10 cellular contexts compared by ENCODE assay signal in the genomic region with DNA sequence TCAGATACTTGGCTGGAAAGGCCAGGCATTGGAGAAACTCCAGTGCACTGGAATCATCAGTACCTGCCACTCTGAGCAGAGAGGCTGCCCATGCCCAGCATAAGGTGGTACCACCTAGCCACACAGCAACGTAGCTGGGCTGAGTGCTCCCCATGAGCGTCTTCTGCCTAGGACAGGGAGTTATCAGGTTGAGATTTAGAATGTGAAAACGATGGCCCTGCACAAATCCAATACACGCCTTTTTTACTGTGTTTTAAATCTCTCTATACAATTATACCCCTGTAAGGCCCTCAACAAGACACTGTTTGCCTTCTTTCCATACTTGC.
DNase-seq lines count a peak whose midpoint lies in the region; ATAC-seq, FAIRE-seq and TF ChIP-seq lines count a peak whose summit lies in the region.
"Had no signal": no experiment of that assay in that cellular context is flagged by ENCODE, and none has a peak within 500 bp of the region (broad histone marks: within the 10 kb centered on the region; RNA-seq: fewer than 3 reads in every experiment).

No MANE protein-coding gene starts in this region.

- H3K79me2 ChIP-seq in OCI-LY3 (ENCODE audit: low read length), result peaks cover 70% of the 10 kb centered on the region
- no peaks in the 10 kb centered on the region for H3K79me2 ChIP-seq in H1 (ENCODE audit: control insufficient read depth in 1 of 2, insufficient read depth in 2 of 2, low read length in 2 of 2)

- CTCF ChIA-PET in H1 (lab: Charles Lee; ENCODE audit: partially characterized antibody), result interaction anchor here (0.7 to 4.3 kb wide), 8 partner anchors 10 to 56 kb away, joined by 3 to 18 read pairs (median 6); no protein-coding TSS in a partner anchor

- H3K4me3 ChIP-seq in BLaER1 treated with 17β-estradiol and CSF1 and Interleukin-3, amounts not matched to agents 10 nM and 100 nM, result peak overlapping the region; percentile 68 to 94 (median 88)
- H3K4me3 ChIP-seq in OCI-LY3 (ENCODE audit: low read length) (no peak overlapping the region), H1 (ENCODE audit: extremely low read depth in 1 of 4, insufficient read depth in 2 of 4, low read depth in 3 of 4, low read length in 4 of 4) (peak overlapping the region in 1 of 4 experiments; percentile 68; a peak in 2 of 8 replicates)

- no peaks in the 10 kb centered on the region for H3K36me3 Mint-ChIP-seq in osteocyte (ENCODE audit: unreplicated experiment)

- H3K27me3 ChIP-seq in BLaER1 treated with 17β-estradiol and CSF1 and Interleukin-3, amounts not matched to agents 10 nM and 100 nM, result no peaks in the 10 kb centered on the region
- H3K27me3 ChIP-seq in OCI-LY3 (ENCODE audit: low read depth, low read length) (no peaks in the 10 kb centered on the region), H1 (replicated peaks in 1 of 4; ENCODE audit: control insufficient read depth in 3 of 4, extremely low read depth in 1 of 4, insufficient read depth in 3 of 4, low read length in 3 of 4) (peaks cover 20 to 79% (median 64%) of the 10 kb centered on the region in 4 experiments)

- no peaks in the 10 kb centered on the region for H3K27me3 Mint-ChIP-seq in osteocyte (ENCODE audit: unreplicated experiment)

- H3K4ac ChIP-seq in H1 (replicated peaks; ENCODE audit: insufficient read length, low read depth, low read length), result no peak overlapping the region

- peak overlapping the region; percentile 81; the same call in 1 of the 2 replicates for H2BK12ac ChIP-seq in H1 (ENCODE audit: low read depth, low read length)

- H3K4me1 ChIP-seq in BLaER1 treated with 17β-estradiol and CSF1 and Interleukin-3, amounts not matched to agents 10 nM and 100 nM, result peaks cover 77 to 83% (median 81%) of the 10 kb centered on the region in 10 experiments
- peaks cover 39% of the 10 kb centered on the region for H3K4me1 ChIP-seq in OCI-LY3 (ENCODE audit: low read length)
- H3K4me1 ChIP-seq in H1 (replicated peaks in 1 of 4; ENCODE audit: control insufficient read depth in 3 of 4, insufficient read depth in 4 of 4, low read length in 3 of 4), result peaks cover 7 to 21% (median 13%) of the 10 kb centered on the region in 4 experiments; a peak in 6 of 7 replicates

- no peak overlapping the region for H4K5ac ChIP-seq in H1 (ENCODE audit: insufficient read length, low read depth, low read length)

- H3K23ac ChIP-seq in H1 (ENCODE audit: insufficient read length), result no peak overlapping the region

- no peaks in the 10 kb centered on the region for H3K79me1 ChIP-seq in H1 (ENCODE audit: low read depth, low read length)

- peak overlapping the region; percentile 52 to 99 (median 96); a peak in 20 of 22 replicates for H3K9ac ChIP-seq in BLaER1 treated with 17β-estradiol and CSF1 and Interleukin-3, amounts not matched to agents 10 nM and 100 nM
- H3K9ac ChIP-seq in OCI-LY3 (ENCODE audit: low read length) (no peak overlapping the region), H1 (replicated peaks in 1 of 4; ENCODE audit: extremely low read depth in 1 of 4, low read depth in 3 of 4, low read length in 3 of 4) (no peak overlapping the region)

- no peaks in the 10 kb centered on the region for H3K9me3 ChIP-seq in BLaER1 treated with 17β-estradiol and CSF1 and Interleukin-3, amounts not matched to agents 10 nM and 100 nM (replicated peaks in 1 of 11)
- H3K9me3 ChIP-seq in OCI-LY3 (ENCODE audit: insufficient read depth, low read length) (no peaks in the 10 kb centered on the region), H1 (ENCODE audit: insufficient read depth in 2 of 2, low read depth in 1 of 2, low read length in 1 of 2) (no peaks in the 10 kb centered on the region)

- H2BK120ac ChIP-seq in H1 (replicated peaks; ENCODE audit: low read depth, low read length), result no peak overlapping the region

- H2BK15ac ChIP-seq in H1 (ENCODE audit: low read length), result no peak overlapping the region

- H3K4me2 ChIP-seq in BLaER1 treated with 17β-estradiol and CSF1 and Interleukin-3, amounts not matched to agents 10 nM and 100 nM, result peak overlapping the region; percentile 88 to 99 (median 97)
- H3K4me2 ChIP-seq in OCI-LY3 (ENCODE audit: low read length), result peak overlapping the region; percentile 99
- peak overlapping the region; percentile 92 to 97; a peak in 2 of 4 replicates for H3K4me2 ChIP-seq in H1 (ENCODE audit: insufficient read depth in 1 of 2, low read depth in 2 of 2, low read length in 2 of 2)

- H3K9me3 Mint-ChIP-seq in osteocyte (ENCODE audit: unreplicated experiment), result no peaks in the 10 kb centered on the region

- no peak for TF ChIP-seq EP300 in H1 (IDR thresholded peaks at IDR 0.05; ENCODE audit: borderline replicate concordance in 1 of 2, low read depth in 2 of 2, low read length in 2 of 2)

- FAIRE-seq in H1 (lab: Jason Lieb, UNC), result no peak
- FAIRE-seq: islet of Langerhans had no signal

- TF ChIP-seq POLR2A in H1 (IDR thresholded peaks at IDR 0.05; ENCODE audit: control extremely low read depth in 1 of 2, low read depth in 2 of 2, low read length in 2 of 2), result no peak

- no peak overlapping the region for H4K8ac ChIP-seq in H1 (ENCODE audit: extremely low read depth, insufficient read depth, low read length)

- H3K14ac ChIP-seq in H1 (ENCODE audit: insufficient read length), result no peak overlapping the region

- peak overlapping the region; percentile 87 for H3K4me3 Mint-ChIP-seq in osteocyte (ENCODE audit: unreplicated experiment)

- H3K18ac ChIP-seq in H1 (ENCODE audit: extremely low read depth, low read length), result no peak overlapping the region

- peak overlapping the region; percentile 93 for H3K27ac Mint-ChIP-seq in osteocyte (ENCODE audit: unreplicated experiment)

- H2BK20ac ChIP-seq in H1 (ENCODE audit: low read length), result no peak overlapping the region

- peaks cover 0 to 34% (median 27%) of the 10 kb centered on the region in 11 experiments; a peak in 13 of 22 replicates for H4K20me1 ChIP-seq in BLaER1 treated with 17β-estradiol and CSF1 and Interleukin-3, amounts not matched to agents 10 nM and 100 nM
- H4K20me1 ChIP-seq in OCI-LY3 (ENCODE audit: insufficient read depth, low read length) (peaks cover 42% of the 10 kb centered on the region), H1 (replicated peaks in 1 of 2; ENCODE audit: control insufficient read depth in 1 of 2, insufficient read depth in 2 of 2, low read length in 2 of 2) (peaks cover 6 to 15% of the 10 kb centered on the region in 2 experiments)

- WGBS in H1 (ENCODE audit: extremely low coverage in 1 of 2, insufficient coverage in 1 of 2, insufficient read length in 1 of 2, insufficient replicate concordance in 2 of 2, low coverage in 1 of 2, low lambda C conversion rate in 2 of 2, missing lambda C conversion rate in 1 of 2), 2 experiments, result 77% methylated on average over 4 of the region's 4 CpGs; no CpG with 5 or more reads in 1 of the 2 experiments

- DNase-seq in H1 (ENCODE audit: low read depth in 1 of 2, low spot score in 2 of 2), result no peak
- no peak for DNase-seq in osteocyte (ENCODE audit: extremely low spot score, unreplicated experiment)
- no peak for DNase-seq in AML-193 (lab: John Stamatoyannopoulos, UW)
- DNase-seq in CD1c-positive myeloid dendritic cell (ENCODE audit: extremely low spot score), result no peak

- no peak overlapping the region for H2BK5ac ChIP-seq in H1 (ENCODE audit: low read depth, low read length)

- no peak overlapping the region for H2AFZ ChIP-seq in OCI-LY3 (ENCODE audit: low read depth, low read length)
- H2AFZ ChIP-seq in H1 (ENCODE audit: low read length), result no peak overlapping the region

- no peak overlapping the region for H4K91ac ChIP-seq in H1 (replicated peaks; ENCODE audit: insufficient read length, low read length)

- POLR2A ChIA-PET in H1 (lab: Charles Lee; ENCODE audit: partially characterized antibody), result interaction anchor here (1.5 to 4.9 kb wide), 3 partner anchors 11 to 30 kb away, joined by 6 to 42 read pairs (median 26); a partner anchor contains a TSS

- H3K27ac ChIP-seq in BLaER1 treated with 17β-estradiol and CSF1 and Interleukin-3, amounts not matched to agents 10 nM and 100 nM, result peak overlapping the region in 10 of 11 experiments; percentile 89 to 99 (median 98); a peak in 21 of 22 replicates
- no peak overlapping the region for H3K27ac ChIP-seq in OCI-LY3 (ENCODE audit: low read length)
- no peak overlapping the region for H3K27ac ChIP-seq in H1 (ENCODE audit: low read depth, low read length)

- no peak overlapping the region for H3K56ac ChIP-seq in H1 (replicated peaks; ENCODE audit: insufficient read length, low read depth, low read length)

- H3K4me1 Mint-ChIP-seq in osteocyte (ENCODE audit: unreplicated experiment), result peaks cover 67% of the 10 kb centered on the region

- TF ChIP-seq RAD21 in H1 (IDR thresholded peaks at IDR 0.05 in 1 of 2, conservative IDR thresholded peaks at IDR 0.05 in 1 of 2; ENCODE audit: low read depth in 2 of 2, low read length in 2 of 2), result no peak

- ATAC-seq in GM21717 (IDR thresholded peaks at IDR 0.05; ENCODE audit: unreplicated experiment) (no peak), GM18909 (IDR thresholded peaks at IDR 0.05; ENCODE audit: poor library complexity, unreplicated experiment) (no peak)

- H3K23me2 ChIP-seq in H1 (ENCODE audit: low read depth, low read length), result peaks cover 17% of the 10 kb centered on the region

- TF ChIP-seq CTCF in OCI-LY3 (IDR thresholded peaks at IDR 0.05; ENCODE audit: low read depth, low read length) (no peak), H1 (IDR thresholded peaks at IDR 0.05; ENCODE audit: control extremely low read depth in 1 of 3, insufficient read depth in 1 of 3, low read depth in 1 of 3, low read length in 3 of 3) (no peak), osteocyte (IDR thresholded peaks at IDR 0.05) (no peak)

- H3K36me3 ChIP-seq in BLaER1 treated with 17β-estradiol and CSF1 and Interleukin-3, amounts not matched to agents 10 nM and 100 nM, result peaks cover 0 to 19% (median 8%) of the 10 kb centered on the region in 11 experiments; a peak in 12 of 22 replicates
- H3K36me3 ChIP-seq in OCI-LY3 (replicated peaks; ENCODE audit: low read depth, low read length) (peaks cover 3% of the 10 kb centered on the region), H1 (ENCODE audit: control insufficient read depth in 2 of 4, insufficient read depth in 4 of 4, low read length in 3 of 4) (no peaks in the 10 kb centered on the region)
- H3K36me3 ChIP-seq: WERI-Rb-1 had no signal

- H2AK5ac ChIP-seq in H1 (ENCODE audit: low read depth, low read length), result no peak overlapping the region

TF ChIP-seq in H1, 55 proteins besides CTCF, POLR2A, EP300 and RAD21 (continues in another document):
- no peak for TF ChIP-seq RFX5 (IDR thresholded peaks at IDR 0.05; ENCODE audit: borderline replicate concordance, low read depth, low read length)
- no peak for TF ChIP-seq RBBP5 (IDR thresholded peaks at IDR 0.05; ENCODE audit: borderline replicate concordance, low read depth, low read length)
- TF ChIP-seq, protein P1, sequence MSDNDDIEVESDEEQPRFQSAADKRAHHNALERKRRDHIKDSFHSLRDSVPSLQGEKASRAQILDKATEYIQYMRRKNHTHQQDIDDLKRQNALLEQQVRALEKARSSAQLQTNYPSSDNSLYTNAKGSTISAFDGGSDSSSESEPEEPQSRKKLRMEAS (IDR thresholded peaks at IDR 0.05), result no peak
- TF ChIP-seq NRF1 (IDR thresholded peaks at IDR 0.05; ENCODE audit: low read depth, low read length), result no peak
- TF ChIP-seq CHD2 (IDR thresholded peaks at IDR 0.05; ENCODE audit: low read length), result no peak
- TF ChIP-seq CREB1 (IDR thresholded peaks at IDR 0.05), result no peak
- TF ChIP-seq CEBPB (IDR thresholded peaks at IDR 0.05; ENCODE audit: low read depth, low read length), result no peak
- TF ChIP-seq BACH1 (IDR thresholded peaks at IDR 0.05; ENCODE audit: low read length), result no peak

Comparison
In these comparisons a context has a peak if more than half of its experiments do, and no peak if none do; other contexts are left out.
1. H3K27ac ChIP-seq: peak in BLaER1 treated with 17β-estradiol and CSF1 and Interleukin-3, amounts not matched to agents 10 nM and 100 nM (10 of 11); none in OCI-LY3 (single experiment) and H1 (single experiment).
2. H3K9ac ChIP-seq: peak in BLaER1 treated with 17β-estradiol and CSF1 and Interleukin-3, amounts not matched to agents 10 nM and 100 nM (11 of 11); none in OCI-LY3 (single experiment) and H1 (0 of 4).
3. Peak in every context shown above with its lines, with median percentiles within 50 percentile points of each other: H3K4me2 ChIP-seq.